ENCODE assay signal across 19 cellular contexts in the genomic region with DNA sequence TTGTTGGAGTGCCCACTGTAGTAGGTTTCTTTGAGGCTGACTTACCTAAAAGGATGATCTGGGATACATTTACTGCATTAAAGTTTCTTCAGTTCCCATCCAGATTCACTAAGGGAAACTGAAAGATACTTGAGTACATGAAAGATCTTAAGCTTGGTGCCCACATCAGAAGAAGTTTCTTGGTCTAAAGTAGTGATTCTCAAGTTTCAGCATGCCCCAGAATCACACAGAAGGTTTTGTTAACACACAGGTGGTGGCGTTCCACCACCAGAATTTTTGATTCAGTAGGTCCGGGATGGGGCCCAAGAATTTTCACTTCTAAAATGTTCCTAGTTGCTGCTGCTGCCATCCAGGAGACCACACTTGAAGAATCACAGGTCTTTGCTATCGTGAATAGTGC.
"Had no signal": no experiment of that assay in that cellular context is flagged by ENCODE, and none has a peak within 500 bp of the region (broad histone marks: within the 10 kb centered on the region; RNA-seq: fewer than 3 reads in every experiment).

No MANE protein-coding gene starts in this region.

- H3K27me3 ChIP-seq: esophagus squamous epithelium, hepatocyte, pancreas had no signal

- H3K4me1 ChIP-seq: esophagus squamous epithelium, pancreas had no signal

- H3K4me3 ChIP-seq: esophagus squamous epithelium, hepatocyte, pancreas, smooth muscle cell had no signal

- H3K36me3 ChIP-seq: esophagus squamous epithelium, pancreas had no signal

- H3K27me3 Mint-ChIP-seq: dendritic cell treated with granulocyte-macrophage colony-stimulating factor and Interleukin-4, amounts not matched to agents 40 ng/mL and 50 ng/mL, for 4 days; progenitor cell of endocrine pancreas had no signal

- H3K27ac ChIP-seq: epithelial cell of prostate, esophagus squamous epithelium, hepatocyte, pancreas had no signal

- H2AFZ ChIP-seq: hepatocyte had no signal

- DNase-seq: effector memory CD8-positive, alpha-beta T cell; esophagus squamous epithelium; foreskin fibroblast; head of caudate nucleus; kidney glomerular epithelial cell; mesendoderm; naive B cell; occipital lobe; pancreas; right cardiac atrium; stimulated activated CD4-positive, alpha-beta T cell treated with anti-CD3 and anti-CD28 coated beads, Interleukin-2, amount 100 ng/mL, for 48 hours; stimulated activated naive CD4-positive, alpha-beta T cell treated with Interleukin-2 at 50 U/mL for 16 hours; trophoblast cell had no signal

- H3K79me2 ChIP-seq: hepatocyte had no signal

- ATAC-seq: effector memory CD8-positive, alpha-beta T cell; pancreas; right cardiac atrium had no signal

- H3K9me3 ChIP-seq: esophagus squamous epithelium, pancreas had no signal

- H3K4me2 ChIP-seq: hepatocyte, smooth muscle cell had no signal

- H3K9me3 Mint-ChIP-seq: nephron had no signal

- H3K4me3 Mint-ChIP-seq: dendritic cell treated with granulocyte-macrophage colony-stimulating factor and Interleukin-4, amounts not matched to agents 40 ng/mL and 50 ng/mL, for 4 days; effector memory CD8-positive, alpha-beta T cell; naive B cell; nephron had no signal

- H3K4me1 Mint-ChIP-seq: naive B cell had no signal
